In the genomic region with DNA sequence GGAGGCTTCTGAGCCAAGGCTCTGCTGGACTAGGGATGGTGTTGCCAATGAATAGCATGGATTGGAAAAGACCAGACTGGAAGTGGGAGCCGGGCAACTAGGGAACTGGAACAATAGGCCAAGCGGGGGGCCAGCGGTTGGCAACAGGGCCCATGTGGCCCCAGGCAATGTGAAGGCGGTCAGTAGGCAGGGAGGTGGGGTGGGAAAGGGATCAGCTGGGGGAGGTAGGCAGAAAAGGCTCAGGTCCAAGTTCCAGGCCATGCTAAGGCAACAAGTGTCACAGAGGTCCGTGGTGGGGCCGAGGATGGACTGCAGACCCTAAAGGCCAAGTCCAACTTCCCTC, we compare ENCODE assay signal across 9 cellular contexts. TPM values are rescaled to one million over a fixed set of nuclear protein-coding genes. Genes with fewer than 3 reads are reported as not detected.
DNase-seq lines count a peak whose midpoint lies in the region; ATAC-seq and TF ChIP-seq lines count a peak whose summit lies in the region.
"Had no signal": no experiment of that assay in that cellular context is flagged by ENCODE, and none has a peak within 500 bp of the region (broad histone marks: within the 10 kb centered on the region; RNA-seq: fewer than 3 reads in every experiment).

No MANE protein-coding gene starts in this region.

- peak in 1 of 4 donors; percentile 4 for ATAC-seq in heart left ventricle
- ATAC-seq in Right ventricle myocardium inferior: no peak
- ATAC-seq in omental fat pad (ENCODE audit: low FRiP score): no peak

- DNase-seq in heart left ventricle (no peak), Right ventricle myocardium inferior (ENCODE audit: missing footprints) (no peak), dorsolateral prefrontal cortex (no peak), uterus (peak in 1 of 2 donors; percentile 51), NCI-H128 (lab: John Stamatoyannopoulos, UW; ENCODE audit: unreplicated experiment) (no peak), omental fat pad (ENCODE audit: low spot score) (no peak), pons (ENCODE audit: low spot score) (no peak)
- DNase-seq: cortex of kidney had no signal

- no peak for TF ChIP-seq CTCF in heart left ventricle (IDR thresholded peaks at IDR 0.05)
- no peak for TF ChIP-seq CTCF in dorsolateral prefrontal cortex (IDR thresholded peaks at IDR 0.05 in 54 of 56, conservative IDR thresholded peaks at IDR 0.05 in 2 of 56; ENCODE audit: low read depth in 1 of 56, partially characterized antibody in 56 of 56)
- TF ChIP-seq CTCF in uterus (IDR thresholded peaks at IDR 0.05): no peak
- TF ChIP-seq CTCF in omental fat pad (IDR thresholded peaks at IDR 0.05): no peak

- H3K4me3 ChIP-seq in heart left ventricle: peak overlapping the region in 5 of 12 donors; percentile 0 to 32 (median 25)
- H3K4me3 ChIP-seq in dorsolateral prefrontal cortex: peak overlapping the region in 5 of 59 donors; percentile 4 to 23 (median 17)
- H3K4me3 ChIP-seq in muscle layer of duodenum (ENCODE audit: low read depth in 1 of 2, low read length in 2 of 2): peak overlapping the region; percentile 27 to 48
- peak overlapping the region; percentile 13 to 29 for H3K4me3 ChIP-seq in uterus

- 57 to 65% (median 60%) methylated on average over 6 of the region's 6 CpGs for WGBS in heart left ventricle, 4 donors

- H3K4me1 ChIP-seq in heart left ventricle (peaks cover 0 to 53% (median 34%) of the 10 kb centered on the region in 12 donors), muscle layer of duodenum (ENCODE audit: control insufficient read depth in 1 of 2, insufficient read depth in 2 of 2, low read length in 2 of 2) (peaks cover 24 to 60% of the 10 kb centered on the region in 2 donors), uterus (peaks cover 6 to 16% of the 10 kb centered on the region in 2 donors)

- H3K9me3 ChIP-seq in heart left ventricle: no peaks in the 10 kb centered on the region
- no peaks in the 10 kb centered on the region for H3K9me3 ChIP-seq in muscle layer of duodenum (ENCODE audit: control insufficient read depth in 1 of 2, low read length in 2 of 2)
- no peaks in the 10 kb centered on the region for H3K9me3 ChIP-seq in uterus

- H3K27ac ChIP-seq in heart left ventricle: peak overlapping the region; percentile 17 to 89 (median 76)
- peak overlapping the region in 58 of 59 donors; percentile 14 to 91 (median 81) for H3K27ac ChIP-seq in dorsolateral prefrontal cortex
- H3K27ac ChIP-seq in muscle layer of duodenum (ENCODE audit: low read length): peak overlapping the region; percentile 97
- H3K27ac ChIP-seq in uterus: peak overlapping the region; percentile 88 to 95

- no peaks in the 10 kb centered on the region for H3K27me3 ChIP-seq in heart left ventricle
- no peaks in the 10 kb centered on the region for H3K27me3 ChIP-seq in dorsolateral prefrontal cortex
- H3K27me3 ChIP-seq in muscle layer of duodenum (ENCODE audit: low read depth, low read length): no peaks in the 10 kb centered on the region
- no peaks in the 10 kb centered on the region for H3K27me3 ChIP-seq in uterus

- intact Hi-C loops in heart left ventricle (cut with DNase I) (loop anchor here in 3 of 10 donors (5.0 to 10.0 kb wide), 2 partner anchors 44 to 1179 kb away; no protein-coding TSS in a partner anchor), Right ventricle myocardium inferior (cut with DNase I) (loop anchor here (5.0 kb wide), 1 partner anchor 44 kb away; no protein-coding TSS in a partner anchor), dorsolateral prefrontal cortex (cut with DNase I) (no loop called here), uterus (cut with DNase I; ENCODE audit: low total_unique reads) (no loop called here)

- TF ChIP-seq POLR2A in heart left ventricle (IDR thresholded peaks at IDR 0.05) (no peak), uterus (IDR thresholded peaks at IDR 0.05) (no peak)

- peaks cover 0 to 21% (median 0%) of the 10 kb centered on the region in 9 donors for H3K36me3 ChIP-seq in heart left ventricle
- H3K36me3 ChIP-seq in muscle layer of duodenum (ENCODE audit: control insufficient read depth in 1 of 2, insufficient read depth in 2 of 2, low read length in 2 of 2): no peaks in the 10 kb centered on the region
- H3K36me3 ChIP-seq in uterus: no peaks in the 10 kb centered on the region

RNA-seq across cellular contexts. Expression of gene MLXIP, which starts 14.9 kb away (rescaled TPM):
- total RNA-seq in heart left ventricle (10 to 100 TPM; 14.3 to 39.6 (median 22.7) TPM), Right ventricle myocardium inferior (25.7 TPM), dorsolateral prefrontal cortex (10 to 100 TPM; 22.2 to 78.4 (median 49.7) TPM), uterus (10 to 100 TPM; 21.5 to 88.7 (median 24.7) TPM), omental fat pad (10 to 100 TPM; 17.4 to 49.6 (median 32.6) TPM)
- 10 to 100 TPM; 19.8 to 31.7 TPM for polyA plus RNA-seq in heart left ventricle

RNA-seq across cellular contexts. Expression of gene BCL7A, which starts 42.0 kb away (rescaled TPM):
- total RNA-seq in heart left ventricle: 10 to 100 TPM; 11.4 to 22.1 (median 14.3) TPM
- polyA plus RNA-seq in heart left ventricle: 10 to 100 TPM in 1 of 2 donors, 1 to 10 TPM in 1; 4.0 to 14.4 TPM
- total RNA-seq in Right ventricle myocardium inferior: 15.8 TPM
- total RNA-seq in dorsolateral prefrontal cortex: 10 to 100 TPM; 25.2 to 50.3 (median 39.4) TPM
- 10 to 100 TPM in 1 of 4 donors, 1 to 10 TPM in 1, under 1 TPM in 2; 0.26 to 12.2 (median 4.2) TPM for total RNA-seq in uterus
- 1 to 10 TPM; 2.8 to 4.9 (median 3.4) TPM for total RNA-seq in omental fat pad
